Comparison of ENCODE assay signal across 22 cellular contexts in the genomic region with DNA sequence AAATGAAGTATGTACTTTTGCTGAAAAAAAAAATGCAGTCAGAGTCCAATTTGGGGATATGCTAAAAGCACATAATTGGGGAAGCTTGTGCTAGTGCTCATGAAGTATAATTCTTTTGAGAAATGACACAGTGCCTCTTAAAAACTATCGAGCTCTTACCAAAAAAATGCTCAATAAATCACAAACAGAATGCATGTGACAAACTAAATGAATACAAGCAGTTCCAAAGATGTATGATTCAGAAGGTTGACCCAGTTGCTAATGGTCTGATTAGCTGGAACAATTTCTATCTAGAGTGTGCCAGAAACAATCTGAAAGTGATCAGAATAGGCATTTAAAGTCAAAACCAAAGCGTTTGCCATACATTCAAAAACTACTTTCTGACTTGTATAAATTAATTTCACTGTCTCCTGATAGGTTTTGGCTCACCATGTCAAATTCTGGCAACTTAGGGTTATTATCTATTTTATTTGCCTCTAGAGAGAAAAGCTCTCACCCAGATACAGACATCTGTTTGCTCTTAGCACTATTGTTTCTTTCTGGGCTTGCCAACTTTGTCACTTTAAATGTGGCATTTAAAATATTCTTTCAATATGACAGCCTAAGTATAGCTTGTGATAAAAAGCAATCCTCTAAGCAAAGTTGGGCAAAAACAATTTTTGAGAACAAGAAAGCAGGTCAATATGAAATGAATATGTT.
DNase-seq lines count a peak whose midpoint lies in the region; ATAC-seq, FAIRE-seq and TF ChIP-seq lines count a peak whose summit lies in the region.
"Had no signal": no experiment of that assay in that cellular context is flagged by ENCODE, and none has a peak within 500 bp of the region (broad histone marks: within the 10 kb centered on the region; RNA-seq: fewer than 3 reads in every experiment).

No MANE protein-coding gene starts in this region.

- peaks cover 28% of the 10 kb centered on the region for H3K4me1 ChIP-seq in ACC112 (ENCODE audit: control insufficient read depth, insufficient read depth, low read length, unreplicated experiment)
- H3K4me1 ChIP-seq in GM12878 (ENCODE audit: control insufficient read depth, insufficient read depth, low read length): peaks cover 4% of the 10 kb centered on the region
- peaks cover 0 to 25% (median 11%) of the 10 kb centered on the region in 4 donors for H3K4me1 ChIP-seq in right lobe of liver
- H3K4me1 ChIP-seq: BLaER1, HAP-1 had no signal

- no peak for TF ChIP-seq EP300 in GM12878 (IDR thresholded peaks at IDR 0.05; ENCODE audit: borderline replicate concordance in 1 of 2, control insufficient read depth in 1 of 2, low read depth in 2 of 2, low read length in 2 of 2)

- RAD21 ChIA-PET in GM12878 (lab: Charles Lee; ENCODE audit: unreplicated experiment): interaction anchor here (0.6 to 2.1 kb wide), 6 partner anchors 16 to 121 kb away, joined by 3 to 8 read pairs (median 3); a partner anchor contains a TSS

- peak overlapping the region; percentile 25; the same call in 1 of the 2 replicates for H3K4me3 ChIP-seq in ACC112 (ENCODE audit: low read depth, low read length)
- no peak overlapping the region for H3K4me3 ChIP-seq in GM12878
- no peak overlapping the region for H3K4me3 ChIP-seq in right lobe of liver
- H3K4me3 ChIP-seq: BLaER1, dorsolateral prefrontal cortex, HAP-1, mucosa of descending colon, stomach had no signal

- no TSS peak for BruUV-seq in GM12878 (replicated peaks; lab: Mats Ljungman, UMichigan)

- no peak overlapping the region for H3K9ac ChIP-seq in GM12878 (ENCODE audit: control insufficient read depth, insufficient read depth, low read length)
- H3K9ac ChIP-seq: BLaER1 had no signal

- intact Hi-C loops in GM12878 (cut with micrococcal nuclease; ENCODE audit: unreplicated experiment): loop anchor here (2.0 kb wide), 1 partner anchor 25 kb away; no protein-coding TSS in a partner anchor
- intact Hi-C loops in right lobe of liver (cut with DNase I): no loop called here

- CTCF ChIA-PET in GM12878 (lab: Yijun Ruan, JAX): interaction anchor here (0.8 to 1.6 kb wide), 4 partner anchors 16 to 175 kb away, joined by 3 to 5 read pairs (median 4); no protein-coding TSS in a partner anchor

- 28% methylated on average over 2 of the region's 2 CpGs for WGBS in GM12878 (ENCODE audit: insufficient coverage, insufficient replicate concordance, low lambda C conversion rate, missing lambda C conversion rate)
- 40% methylated on average over 2 of the region's 2 CpGs for WGBS in right lobe of liver (ENCODE audit: insufficient coverage, low coverage, low lambda C conversion rate, missing lambda C conversion rate)

- in situ Hi-C loops in GM12878 (cut with MboI): no loop called here

- TF ChIP-seq RAD21 in GM12878 (IDR thresholded peaks at IDR 0.05; ENCODE audit: insufficient read depth, low read depth, low read length): no peak

- TF ChIP-seq CTCF in GM12878 (IDR thresholded peaks at IDR 0.05 in 2 of 3, conservative IDR thresholded peaks at IDR 0.05 in 1 of 3; ENCODE audit: control insufficient read depth in 2 of 3, extremely low read depth in 1 of 3, insufficient read depth in 1 of 3, low read depth in 3 of 3, low read length in 3 of 3) (no peak), right lobe of liver (IDR thresholded peaks at IDR 0.05) (no peak)

- TF ChIP-seq POLR2A in GM12878 (IDR thresholded peaks at IDR 0.05; ENCODE audit: low read depth, low read length) (no peak), right lobe of liver (IDR thresholded peaks at IDR 0.05) (no peak)

- FAIRE-seq in GM12878 (lab: Jason Lieb, UNC): peak; percentile 23

- H3K4me2 ChIP-seq in GM12878 (ENCODE audit: control insufficient read depth, insufficient read depth): no peak overlapping the region
- H3K4me2 ChIP-seq: BLaER1 had no signal

- no peaks in the 10 kb centered on the region for H3K9me3 ChIP-seq in GM12878 (replicated peaks; ENCODE audit: control insufficient read depth, insufficient read depth, low read length)
- no peaks in the 10 kb centered on the region for H3K9me3 ChIP-seq in right lobe of liver
- H3K9me3 ChIP-seq: BLaER1, HAP-1, mucosa of descending colon, stomach had no signal

- peak overlapping the region; percentile 61 for H2AFZ ChIP-seq in ACC112 (ENCODE audit: low read length, unreplicated experiment)
- H2AFZ ChIP-seq in GM12878 (ENCODE audit: control insufficient read depth, low read depth, low read length): no peak overlapping the region

- no peaks in the 10 kb centered on the region for H3K79me2 ChIP-seq in ACC112 (ENCODE audit: control insufficient read depth, insufficient read depth, low read length, unreplicated experiment)
- no peaks in the 10 kb centered on the region for H3K79me2 ChIP-seq in GM12878 (ENCODE audit: control insufficient read depth, insufficient read depth, low read length)

- ATAC-seq in GM12878 (no peak), right lobe of liver (peak in 2 of 4 donors; percentile 35 to 69), HG02840 (IDR thresholded peaks at IDR 0.05; ENCODE audit: low FRiP score, unreplicated experiment) (no peak)
- ATAC-seq: esophagus mucosa, mucosa of descending colon had no signal

- peak; percentile 42 for DNase-seq in GM03348 (ENCODE audit: low spot score)
- DNase-seq in GM12878 (ENCODE audit: low read depth, low spot score): no peak
- DNase-seq in right lobe of liver: no peak
- no peak for DNase-seq in GM19238 (ENCODE audit: insufficient read length, low spot score)
- no peak for DNase-seq in DMS53 (lab: John Stamatoyannopoulos, UW)
- no peak for DNase-seq in NAMALWA (ENCODE audit: low spot score)
- DNase-seq: activated naive CD4-positive, alpha-beta T cell treated with anti-CD3 and anti-CD28 coated beads, Interleukin-2, amount 50 U/mL, for 16 hours; DMS153; dorsolateral prefrontal cortex; hypothalamus; mucosa of descending colon; NCI-H187 treated with DMSO at 0.1 percent for 48 hours; NCI-H446 treated with DMSO at 0.1 percent for 48 hours; SHP77; stimulated activated CD4-positive, alpha-beta T cell treated with anti-CD3 and anti-CD28 coated beads, Interleukin-15, amount 100 ng/mL, for 24 hours; stomach; T-helper 1 cell had no signal

- SMC1A ChIA-PET in GM12878 (lab: Charles Lee; ENCODE audit: uncharacterized antibody, unreplicated experiment): interaction anchor here (0.6 to 2.1 kb wide), 6 partner anchors 9 to 122 kb away, joined by 3 to 5 read pairs (median 3); no protein-coding TSS in a partner anchor

- no peaks in the 10 kb centered on the region for H4K20me1 ChIP-seq in GM12878 (ENCODE audit: control insufficient read depth, insufficient read depth)
- H4K20me1 ChIP-seq: BLaER1 had no signal

- no peaks in the 10 kb centered on the region for H3K36me3 ChIP-seq in ACC112 (ENCODE audit: insufficient read depth, low read length)
- no peaks in the 10 kb centered on the region for H3K36me3 ChIP-seq in GM12878 (ENCODE audit: control insufficient read depth in 2 of 2, insufficient read depth in 2 of 2, low read length in 1 of 2)
- H3K36me3 ChIP-seq in right lobe of liver: no peaks in the 10 kb centered on the region
- H3K36me3 ChIP-seq: BLaER1, HAP-1, stomach had no signal

- H3K27me3 ChIP-seq in ACC112 (ENCODE audit: insufficient read depth, low read length): no peaks in the 10 kb centered on the region
- H3K27me3 ChIP-seq in GM12878 (replicated peaks in 1 of 2; ENCODE audit: control insufficient read depth in 2 of 2, insufficient read depth in 2 of 2, low read length in 1 of 2): no peaks in the 10 kb centered on the region
- H3K27me3 ChIP-seq in right lobe of liver: no peaks in the 10 kb centered on the region
- H3K27me3 ChIP-seq: BLaER1, dorsolateral prefrontal cortex, stomach had no signal

- 0 out of 2 replicates have a peak overlapping the region, but pooled peaks have one; percentile 10 for H3K27ac ChIP-seq in ACC112 (ENCODE audit: low read depth, low read length)
- H3K27ac ChIP-seq in GM12878 (ENCODE audit: control insufficient read depth, insufficient read depth): no peak overlapping the region
- peak overlapping the region in 2 of 3 donors; percentile 23 to 24 for H3K27ac ChIP-seq in right lobe of liver
- H3K27ac ChIP-seq: BLaER1 had no signal

- POLR2A ChIA-PET in GM12878 (lab: Charles Lee): interaction anchor here (0.6 to 0.7 kb wide), 2 partner anchors 118 to 341 kb away, joined by 7 to 11 read pairs; no protein-coding TSS in a partner anchor

TF ChIP-seq in GM12878, 131 proteins besides CTCF, POLR2A, EP300 and RAD21:
- TF ChIP-seq CHD2 (IDR thresholded peaks at IDR 0.05; ENCODE audit: borderline replicate concordance, low read depth, low read length) (no peak), FOXK2 (IDR thresholded peaks at IDR 0.05) (no peak), ZNF24 (IDR thresholded peaks at IDR 0.05) (no peak), NFXL1 (IDR thresholded peaks at IDR 0.05; ENCODE audit: borderline replicate concordance) (no peak), MYC (IDR thresholded peaks at IDR 0.05; ENCODE audit: insufficient read depth, insufficient read length, insufficient replicate concordance, low read length, severe bottlenecking) (no peak), ZZZ3 (IDR thresholded peaks at IDR 0.05; ENCODE audit: control insufficient read depth, insufficient read length, low read depth) (no peak), EED (IDR thresholded peaks at IDR 0.05; ENCODE audit: low read depth) (no peak), MXI1 (IDR thresholded peaks at IDR 0.05; ENCODE audit: low read depth, low read length) (no peak), BMI1 (IDR thresholded peaks at IDR 0.05; ENCODE audit: borderline replicate concordance) (no peak), ZNF207 (IDR thresholded peaks at IDR 0.05; ENCODE audit: borderline replicate concordance) (no peak), TBL1XR1 (IDR thresholded peaks at IDR 0.05; ENCODE audit: low read depth, low read length) (no peak), PAX5 (IDR thresholded peaks at IDR 0.05; ENCODE audit: borderline replicate concordance, low read depth, low read length) (no peak)
- TF ChIP-seq, protein P1, sequence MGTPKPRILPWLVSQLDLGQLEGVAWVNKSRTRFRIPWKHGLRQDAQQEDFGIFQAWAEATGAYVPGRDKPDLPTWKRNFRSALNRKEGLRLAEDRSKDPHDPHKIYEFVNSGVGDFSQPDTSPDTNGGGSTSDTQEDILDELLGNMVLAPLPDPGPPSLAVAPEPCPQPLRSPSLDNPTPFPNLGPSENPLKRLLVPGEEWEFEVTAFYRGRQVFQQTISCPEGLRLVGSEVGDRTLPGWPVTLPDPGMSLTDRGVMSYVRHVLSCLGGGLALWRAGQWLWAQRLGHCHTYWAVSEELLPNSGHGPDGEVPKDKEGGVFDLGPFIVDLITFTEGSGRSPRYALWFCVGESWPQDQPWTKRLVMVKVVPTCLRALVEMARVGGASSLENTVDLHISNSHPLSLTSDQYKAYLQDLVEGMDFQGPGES (IDR thresholded peaks at IDR 0.05): no peak
- TF ChIP-seq, protein P2, sequence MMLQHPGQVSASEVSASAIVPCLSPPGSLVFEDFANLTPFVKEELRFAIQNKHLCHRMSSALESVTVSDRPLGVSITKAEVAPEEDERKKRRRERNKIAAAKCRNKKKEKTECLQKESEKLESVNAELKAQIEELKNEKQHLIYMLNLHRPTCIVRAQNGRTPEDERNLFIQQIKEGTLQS (IDR thresholded peaks at IDR 0.05; ENCODE audit: borderline replicate concordance, extremely low read depth, low read depth, low read length): no peak
